Comparison of ENCODE assay signal across 21 cellular contexts in the genomic region with DNA sequence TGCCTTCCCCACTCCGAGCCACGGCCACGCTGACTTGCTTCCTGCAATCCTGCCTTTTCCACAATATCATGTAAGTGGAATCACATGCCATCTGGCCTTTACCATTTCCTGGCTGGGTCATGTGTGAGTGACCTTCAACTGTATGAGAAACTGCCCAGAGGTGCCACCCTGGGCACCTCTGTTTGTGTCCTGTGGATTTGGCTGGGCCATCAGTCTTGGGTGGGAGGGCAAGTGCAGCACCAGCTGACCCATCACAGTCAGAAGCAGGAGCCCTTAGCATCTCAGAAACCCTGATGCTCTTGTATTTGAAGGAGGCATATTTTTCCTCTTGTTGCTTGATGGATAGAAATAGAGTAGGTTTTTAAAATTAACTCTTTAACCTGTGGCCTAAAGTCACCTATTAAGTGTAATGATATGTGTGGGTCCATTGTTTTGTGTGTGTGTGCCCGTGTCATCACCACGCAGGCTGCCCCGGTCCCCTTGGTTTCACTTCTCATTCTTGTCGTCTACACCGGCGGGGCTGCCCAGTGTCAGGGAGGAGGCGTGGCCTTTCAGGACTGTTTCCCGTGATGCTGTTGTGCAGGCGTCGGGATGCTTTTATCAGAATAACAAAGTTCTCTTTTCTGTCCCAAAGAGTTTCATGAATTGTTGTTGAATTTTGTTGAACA. TPM values are rescaled to one million over a fixed set of nuclear protein-coding genes. Genes with fewer than 3 reads are reported as not detected.
DNase-seq lines count a peak whose midpoint lies in the region; ATAC-seq and TF ChIP-seq lines count a peak whose summit lies in the region.
"Had no signal": no experiment of that assay in that cellular context is flagged by ENCODE, and none has a peak within 500 bp of the region (broad histone marks: within the 10 kb centered on the region; RNA-seq: fewer than 3 reads in every experiment).

No MANE protein-coding gene starts in this region.

- H3K9me3 Mint-ChIP-seq in activated CD8-positive, alpha-beta T cell treated with anti-CD3 and anti-CD28 coated beads for 36 hours = no peaks in the 10 kb centered on the region
- peaks cover 8% of the 10 kb centered on the region for H3K9me3 Mint-ChIP-seq in activated CD8-positive, alpha-beta T cell treated with anti-CD3 and anti-CD28 coated beads, Interleukin-2, amount 10 ng/mL, durations not matched to agents 7 days and 5 days (ENCODE audit: insufficient read depth)
- peaks cover 0 to 4% (median 0%) of the 10 kb centered on the region in 3 donors for H3K9me3 Mint-ChIP-seq in IgD-negative memory B cell
- no peaks in the 10 kb centered on the region for H3K9me3 Mint-ChIP-seq in activated T-helper 17 cell treated with anti-CD3 and anti-CD28 coated beads, Interleukin-2, amount 50 U/mL, for 72 hours
- H3K9me3 Mint-ChIP-seq in activated CD4-positive, alpha-beta T cell treated with anti-CD3 and anti-CD28 coated beads, Interleukin-2, amount 10 ng/mL, durations not matched to agents 7 days and 5 days = peaks cover 7% of the 10 kb centered on the region

- TF ChIP-seq CTCF in activated CD8-positive, alpha-beta T cell treated with anti-CD3 and anti-CD28 coated beads for 36 hours (IDR thresholded peaks at IDR 0.05) = no peak
- TF ChIP-seq CTCF in transverse colon (IDR thresholded peaks at IDR 0.05) = no peak

- no peak for DNase-seq in activated CD8-positive, alpha-beta T cell treated with anti-CD3 and anti-CD28 coated beads for 36 hours
- DNase-seq in activated CD8-positive, alpha-beta T cell treated with anti-CD3 and anti-CD28 coated beads, Interleukin-2, amount 10 ng/mL, durations not matched to agents 7 days and 5 days = no peak
- peak; percentile 26 for DNase-seq in transverse colon
- no peak for DNase-seq in NCI-H510A treated with DMSO at 0.1 percent for 48 hours (lab: John Stamatoyannopoulos, UW)
- DNase-seq in activated CD4-positive, alpha-beta T cell treated with anti-CD3 and anti-CD28 coated beads, Interleukin-2, amount 10 ng/mL, durations not matched to agents 7 days and 5 days = no peak
- DNase-seq: 8988T, heart left ventricle, HFFc6, NCI-H2081 treated with DMSO at 0.1 percent for 48 hours, NCI-H524, thyroid gland had no signal

- ATAC-seq in activated CD8-positive, alpha-beta T cell treated with anti-CD3 and anti-CD28 coated beads for 36 hours = no peak
- ATAC-seq in activated CD8-positive, alpha-beta T cell treated with anti-CD3 and anti-CD28 coated beads, Interleukin-2, amount 10 ng/mL, durations not matched to agents 7 days and 5 days = no peak
- ATAC-seq in activated T-helper 17 cell treated with anti-CD3 and anti-CD28 coated beads, Interleukin-2, amount 50 U/mL, for 72 hours (replicated peaks) = no peak
- ATAC-seq in HG02973 (IDR thresholded peaks at IDR 0.05; ENCODE audit: unreplicated experiment) = no peak
- ATAC-seq: heart left ventricle; naive thymus-derived CD8-positive, alpha-beta T cell; SK-N-SH treated with all-trans-retinoic acid at 6 μM for 48 hours had no signal

- peak overlapping the region; percentile 33 for H3K27ac Mint-ChIP-seq in activated CD8-positive, alpha-beta T cell treated with anti-CD3 and anti-CD28 coated beads for 36 hours
- no peak overlapping the region for H3K27ac Mint-ChIP-seq in activated CD8-positive, alpha-beta T cell treated with anti-CD3 and anti-CD28 coated beads, Interleukin-2, amount 10 ng/mL, durations not matched to agents 7 days and 5 days
- H3K27ac Mint-ChIP-seq in IgD-negative memory B cell = peak overlapping the region; percentile 51 to 90 (median 89)
- H3K27ac Mint-ChIP-seq in activated T-helper 17 cell treated with anti-CD3 and anti-CD28 coated beads, Interleukin-2, amount 50 U/mL, for 72 hours = peak overlapping the region; percentile 33
- no peak overlapping the region for H3K27ac Mint-ChIP-seq in activated CD4-positive, alpha-beta T cell treated with anti-CD3 and anti-CD28 coated beads, Interleukin-2, amount 10 ng/mL, durations not matched to agents 7 days and 5 days
- H3K27ac Mint-ChIP-seq: activated naive CD8-positive, alpha-beta T cell; HFFc6 had no signal

- no peaks in the 10 kb centered on the region for H3K4me1 ChIP-seq in transverse colon
- H3K4me1 ChIP-seq: heart left ventricle, prostate gland, thyroid gland had no signal

- in situ Hi-C loops in transverse colon (cut with MboI; ENCODE audit: low pct_ligation_motif_present in 1 of 4, low pct_unique_long_range_greater_than_20kb in 1 of 4, low sequenced_read_pairs in 3 of 4) = no loop called here

- POLR2A ChIA-PET in activated CD8-positive, alpha-beta T cell treated with anti-CD3 and anti-CD28 coated beads for 36 hours (lab: Charles Lee) = no interaction called here
- POLR2A ChIA-PET in activated CD8-positive, alpha-beta T cell treated with anti-CD3 and anti-CD28 coated beads, Interleukin-2, amount 10 ng/mL, durations not matched to agents 7 days and 5 days (lab: Charles Lee) = no interaction called here
- POLR2A ChIA-PET in activated CD4-positive, alpha-beta T cell treated with anti-CD3 and anti-CD28 coated beads, Interleukin-2, amount 10 ng/mL, durations not matched to agents 7 days and 5 days (lab: Charles Lee) = no interaction called here

- H3K4me3 Mint-ChIP-seq in activated CD8-positive, alpha-beta T cell treated with anti-CD3 and anti-CD28 coated beads for 36 hours = no peak overlapping the region
- H3K4me3 Mint-ChIP-seq in activated CD8-positive, alpha-beta T cell treated with anti-CD3 and anti-CD28 coated beads, Interleukin-2, amount 10 ng/mL, durations not matched to agents 7 days and 5 days = no peak overlapping the region
- H3K4me3 Mint-ChIP-seq in IgD-negative memory B cell = peak overlapping the region in 2 of 4 donors; percentile 11 to 38
- no peak overlapping the region for H3K4me3 Mint-ChIP-seq in activated T-helper 17 cell treated with anti-CD3 and anti-CD28 coated beads, Interleukin-2, amount 50 U/mL, for 72 hours
- no peak overlapping the region for H3K4me3 Mint-ChIP-seq in activated CD4-positive, alpha-beta T cell treated with anti-CD3 and anti-CD28 coated beads, Interleukin-2, amount 10 ng/mL, durations not matched to agents 7 days and 5 days
- H3K4me3 Mint-ChIP-seq: activated naive CD8-positive, alpha-beta T cell; HFFc6; naive thymus-derived CD8-positive, alpha-beta T cell had no signal

- WGBS in transverse colon (ENCODE audit: low coverage in 1 of 2), 2 donors = 86 to 93% methylated on average over 3 to 13 of the region's 13 CpGs

- peaks cover 0 to 14% (median 4%) of the 10 kb centered on the region in 4 donors for H3K36me3 ChIP-seq in transverse colon

- intact Hi-C loops in activated CD8-positive, alpha-beta T cell treated with anti-CD3 and anti-CD28 coated beads for 36 hours (cut with micrococcal nuclease) = no loop called here
- intact Hi-C loops in transverse colon (cut with DNase I; ENCODE audit: low total_unique reads) = no loop called here

- H3K27ac ChIP-seq in transverse colon = no peak overlapping the region
- H3K27ac ChIP-seq: BLaER1 treated with 17β-estradiol and CSF1 and Interleukin-3, amounts not matched to agents 10 nM and 100 nM; heart left ventricle; prostate gland; thyroid gland had no signal

- no peaks in the 10 kb centered on the region for H3K27me3 Mint-ChIP-seq in activated CD8-positive, alpha-beta T cell treated with anti-CD3 and anti-CD28 coated beads for 36 hours
- H3K27me3 Mint-ChIP-seq in activated CD8-positive, alpha-beta T cell treated with anti-CD3 and anti-CD28 coated beads, Interleukin-2, amount 10 ng/mL, durations not matched to agents 7 days and 5 days (ENCODE audit: low read depth) = no peaks in the 10 kb centered on the region
- H3K27me3 Mint-ChIP-seq in IgD-negative memory B cell = no peaks in the 10 kb centered on the region
- no peaks in the 10 kb centered on the region for H3K27me3 Mint-ChIP-seq in activated T-helper 17 cell treated with anti-CD3 and anti-CD28 coated beads, Interleukin-2, amount 50 U/mL, for 72 hours
- no peaks in the 10 kb centered on the region for H3K27me3 Mint-ChIP-seq in activated CD4-positive, alpha-beta T cell treated with anti-CD3 and anti-CD28 coated beads, Interleukin-2, amount 10 ng/mL, durations not matched to agents 7 days and 5 days
- H3K27me3 Mint-ChIP-seq: activated naive CD8-positive, alpha-beta T cell; naive thymus-derived CD8-positive, alpha-beta T cell had no signal

- no peak for TF ChIP-seq EP300 in transverse colon (IDR thresholded peaks at IDR 0.05; ENCODE audit: low read depth)

- TF ChIP-seq POLR2A in transverse colon (IDR thresholded peaks at IDR 0.05) = no peak

- CTCF ChIA-PET in activated CD8-positive, alpha-beta T cell treated with anti-CD3 and anti-CD28 coated beads for 36 hours (lab: Charles Lee) = no interaction called here
- CTCF ChIA-PET in activated CD8-positive, alpha-beta T cell treated with anti-CD3 and anti-CD28 coated beads, Interleukin-2, amount 10 ng/mL, durations not matched to agents 7 days and 5 days (lab: Charles Lee) = no interaction called here
- CTCF ChIA-PET in activated CD4-positive, alpha-beta T cell treated with anti-CD3 and anti-CD28 coated beads, Interleukin-2, amount 10 ng/mL, durations not matched to agents 7 days and 5 days (lab: Charles Lee) = no interaction called here

- H3K4me1 Mint-ChIP-seq in activated CD8-positive, alpha-beta T cell treated with anti-CD3 and anti-CD28 coated beads for 36 hours (ENCODE audit: low read depth) = no peaks in the 10 kb centered on the region
- H3K4me1 Mint-ChIP-seq in activated CD8-positive, alpha-beta T cell treated with anti-CD3 and anti-CD28 coated beads, Interleukin-2, amount 10 ng/mL, durations not matched to agents 7 days and 5 days (ENCODE audit: low read depth) = no peaks in the 10 kb centered on the region
- peaks cover 11 to 16% (median 14%) of the 10 kb centered on the region in 3 donors for H3K4me1 Mint-ChIP-seq in IgD-negative memory B cell
- H3K4me1 Mint-ChIP-seq in activated T-helper 17 cell treated with anti-CD3 and anti-CD28 coated beads, Interleukin-2, amount 50 U/mL, for 72 hours = peaks cover 8% of the 10 kb centered on the region
- H3K4me1 Mint-ChIP-seq in activated CD4-positive, alpha-beta T cell treated with anti-CD3 and anti-CD28 coated beads, Interleukin-2, amount 10 ng/mL, durations not matched to agents 7 days and 5 days = no peaks in the 10 kb centered on the region

- H3K4me3 ChIP-seq in transverse colon = no peak overlapping the region
- H3K4me3 ChIP-seq: BLaER1 treated with 17β-estradiol and CSF1 and Interleukin-3, amounts not matched to agents 10 nM and 100 nM; heart left ventricle; prostate gland; smooth muscle cell; thyroid gland had no signal

- H3K27me3 ChIP-seq in transverse colon = no peaks in the 10 kb centered on the region
- H3K27me3 ChIP-seq: BLaER1 treated with 17β-estradiol and CSF1 and Interleukin-3, amounts not matched to agents 10 nM and 100 nM; heart left ventricle; thyroid gland had no signal

- peaks cover 33% of the 10 kb centered on the region for H3K36me3 Mint-ChIP-seq in activated CD8-positive, alpha-beta T cell treated with anti-CD3 and anti-CD28 coated beads for 36 hours (ENCODE audit: low read depth)
- H3K36me3 Mint-ChIP-seq in activated CD8-positive, alpha-beta T cell treated with anti-CD3 and anti-CD28 coated beads, Interleukin-2, amount 10 ng/mL, durations not matched to agents 7 days and 5 days (ENCODE audit: low read depth) = peaks cover 44% of the 10 kb centered on the region
- H3K36me3 Mint-ChIP-seq in IgD-negative memory B cell = peaks cover 15% of the 10 kb centered on the region
- H3K36me3 Mint-ChIP-seq in activated T-helper 17 cell treated with anti-CD3 and anti-CD28 coated beads, Interleukin-2, amount 50 U/mL, for 72 hours (ENCODE audit: low read depth) = peaks cover 72% of the 10 kb centered on the region
- peaks cover 52% of the 10 kb centered on the region for H3K36me3 Mint-ChIP-seq in activated CD4-positive, alpha-beta T cell treated with anti-CD3 and anti-CD28 coated beads, Interleukin-2, amount 10 ng/mL, durations not matched to agents 7 days and 5 days (ENCODE audit: low read depth)

- H3K9me3 ChIP-seq in transverse colon = no peaks in the 10 kb centered on the region
- H3K9me3 ChIP-seq: prostate gland, thyroid gland had no signal

RNA-seq across cellular contexts. Expression of a gene that starts 52.1 kb away (rescaled TPM):
- total RNA-seq in activated CD8-positive, alpha-beta T cell treated with anti-CD3 and anti-CD28 coated beads for 36 hours = not detected
- total RNA-seq in activated CD8-positive, alpha-beta T cell treated with anti-CD3 and anti-CD28 coated beads, Interleukin-2, amount 10 ng/mL, durations not matched to agents 7 days and 5 days = not detected
- polyA plus RNA-seq in IgD-negative memory B cell = not detected
- total RNA-seq in activated T-helper 17 cell treated with anti-CD3 and anti-CD28 coated beads, Interleukin-2, amount 50 U/mL, for 72 hours = under 1 TPM in 1 of 2 donors, not detected in 1; 0.16 TPM
- under 1 TPM; 0.27 to 0.40 (median 0.35) TPM for total RNA-seq in transverse colon
- not detected for total RNA-seq in activated CD4-positive, alpha-beta T cell treated with anti-CD3 and anti-CD28 coated beads, Interleukin-2, amount 10 ng/mL, durations not matched to agents 7 days and 5 days
- total RNA-seq: HFFc6; MCF 10A; naive thymus-derived CD8-positive, alpha-beta T cell had no signal
- polyA plus RNA-seq: naive thymus-derived CD8-positive, alpha-beta T cell had no signal

Comparison
In these comparisons a context has a peak if more than half of its experiments do, and no peak if none do; other contexts are left out.
1. H3K27ac Mint-ChIP-seq: peak in activated CD8-positive, alpha-beta T cell treated with anti-CD3 and anti-CD28 coated beads for 36 hours (single experiment), IgD-negative memory B cell (3 of 3) and activated T-helper 17 cell treated with anti-CD3 and anti-CD28 coated beads, Interleukin-2, amount 50 U/mL, for 72 hours (single experiment); none in activated CD8-positive, alpha-beta T cell treated with anti-CD3 and anti-CD28 coated beads, Interleukin-2, amount 10 ng/mL, durations not matched to agents 7 days and 5 days (single experiment) and activated CD4-positive, alpha-beta T cell treated with anti-CD3 and anti-CD28 coated beads, Interleukin-2, amount 10 ng/mL, durations not matched to agents 7 days and 5 days (single experiment).